In genomic region chr20:47558699-47559098, GRCh38 we compare ENCODE assay signal across 15 cellular contexts. TPM values are rescaled to one million over a fixed set of nuclear protein-coding genes. Genes with fewer than 3 reads are reported as not detected.
DNase-seq lines count a peak whose midpoint lies in the region; ATAC-seq and TF ChIP-seq lines count a peak whose summit lies in the region.
"Had no signal": no experiment of that assay in that cellular context is flagged by ENCODE, and none has a peak within 500 bp of the region (broad histone marks: within the 10 kb centered on the region; RNA-seq: fewer than 3 reads in every experiment).

No MANE protein-coding gene starts in this region.

- WGBS in SK-N-SH (ENCODE audit: low lambda C conversion rate), result 49% methylated on average over 2 of the region's 2 CpGs
- WGBS in suprapubic skin, result 54% methylated on average over 2 of the region's 2 CpGs
- WGBS in mesendoderm (ENCODE audit: extremely low coverage, insufficient coverage, low lambda C conversion rate), result no CpG with 5 or more reads among the region's 2 CpGs

- H3K4me3 ChIP-seq in SK-N-SH (ENCODE audit: low read depth in 2 of 2, low read length in 1 of 2), result no peak overlapping the region
- H3K4me3 ChIP-seq in suprapubic skin, result no peak overlapping the region
- H3K4me3 ChIP-seq in mesendoderm (ENCODE audit: low read length), result no peak overlapping the region
- H3K4me3 ChIP-seq: psoas muscle, thyroid gland had no signal

- DNase-seq in activated CD4-positive, alpha-beta T cell treated with anti-CD3 and anti-CD28 coated beads for 36 hours, result no peak
- DNase-seq in activated CD4-positive, alpha-beta T cell treated with anti-CD3 and anti-CD28 coated beads, Interleukin-2, amount 10 ng/mL, durations not matched to agents 7 days and 5 days, result no peak
- DNase-seq in SK-N-SH (no peak), glutamatergic neuron (no peak), suprapubic skin (ENCODE audit: low spot score in 2 of 2) (no peak), mesendoderm (no peak), A172 (ENCODE audit: low spot score) (no peak)
- DNase-seq: activated naive CD4-positive, alpha-beta T cell treated with anti-CD3 and anti-CD28 coated beads for 36 hours; effector memory CD4-positive, alpha-beta T cell; kidney; psoas muscle; SIG-M5; stimulated activated CD4-positive, alpha-beta T cell treated with anti-CD3 and anti-CD28 coated beads, Interleukin-15, amount 100 ng/mL, for 24 hours had no signal

- no peaks in the 10 kb centered on the region for H3K36me3 ChIP-seq in SK-N-SH (replicated peaks in 1 of 2; ENCODE audit: control insufficient read depth in 1 of 2, insufficient read depth in 2 of 2, low read length in 1 of 2)
- H3K36me3 ChIP-seq in suprapubic skin, result no peaks in the 10 kb centered on the region
- H3K36me3 ChIP-seq in mesendoderm (ENCODE audit: control insufficient read depth, insufficient read depth, low read length), result no peaks in the 10 kb centered on the region
- H3K36me3 ChIP-seq: thyroid gland had no signal

- H3F3A ChIP-seq in SK-N-SH (replicated peaks; ENCODE audit: insufficient read depth), result peaks cover 3% of the 10 kb centered on the region

- H3K27ac Mint-ChIP-seq in activated CD4-positive, alpha-beta T cell treated with anti-CD3 and anti-CD28 coated beads for 36 hours, result peak overlapping the region; percentile 0
- no peak overlapping the region for H3K27ac Mint-ChIP-seq in activated CD4-positive, alpha-beta T cell treated with anti-CD3 and anti-CD28 coated beads, Interleukin-2, amount 10 ng/mL, durations not matched to agents 7 days and 5 days
- peak overlapping the region; percentile 2 for H3K27ac Mint-ChIP-seq in glutamatergic neuron (ENCODE audit: unreplicated experiment)
- H3K27ac Mint-ChIP-seq: activated naive CD4-positive, alpha-beta T cell treated with anti-CD3 and anti-CD28 coated beads for 36 hours had no signal

- peaks cover 28% of the 10 kb centered on the region for H3K36me3 Mint-ChIP-seq in activated CD4-positive, alpha-beta T cell treated with anti-CD3 and anti-CD28 coated beads for 36 hours (ENCODE audit: low read depth)
- H3K36me3 Mint-ChIP-seq in activated CD4-positive, alpha-beta T cell treated with anti-CD3 and anti-CD28 coated beads, Interleukin-2, amount 10 ng/mL, durations not matched to agents 7 days and 5 days (ENCODE audit: low read depth), result peaks cover 20% of the 10 kb centered on the region
- peaks cover 5% of the 10 kb centered on the region for H3K36me3 Mint-ChIP-seq in glutamatergic neuron (ENCODE audit: unreplicated experiment)

- H4K20me1 ChIP-seq in SK-N-SH (ENCODE audit: insufficient read depth), result peaks cover 21% of the 10 kb centered on the region

- H3K27ac ChIP-seq in SK-N-SH (ENCODE audit: low read depth in 2 of 2, low read length in 1 of 2), result peak overlapping the region; percentile 19 to 77; a peak in 2 of 4 replicates
- peak overlapping the region; percentile 13 for H3K27ac ChIP-seq in suprapubic skin
- H3K27ac ChIP-seq in mesendoderm (ENCODE audit: low read depth, low read length), result no peak overlapping the region
- H3K27ac ChIP-seq: psoas muscle had no signal

- intact Hi-C loops in activated CD4-positive, alpha-beta T cell treated with anti-CD3 and anti-CD28 coated beads for 36 hours (cut with DNase I, micrococcal nuclease), result no loop called here

- H3K4me1 Mint-ChIP-seq in activated CD4-positive, alpha-beta T cell treated with anti-CD3 and anti-CD28 coated beads for 36 hours, result peaks cover 57% of the 10 kb centered on the region
- H3K4me1 Mint-ChIP-seq in activated CD4-positive, alpha-beta T cell treated with anti-CD3 and anti-CD28 coated beads, Interleukin-2, amount 10 ng/mL, durations not matched to agents 7 days and 5 days, result peaks cover 33% of the 10 kb centered on the region
- H3K4me1 Mint-ChIP-seq in glutamatergic neuron (ENCODE audit: low read depth, unreplicated experiment), result no peaks in the 10 kb centered on the region

- POLR2A ChIA-PET in activated CD4-positive, alpha-beta T cell treated with anti-CD3 and anti-CD28 coated beads for 36 hours (lab: Charles Lee), result no interaction called here
- POLR2A ChIA-PET in activated CD4-positive, alpha-beta T cell treated with anti-CD3 and anti-CD28 coated beads, Interleukin-2, amount 10 ng/mL, durations not matched to agents 7 days and 5 days (lab: Charles Lee), result no interaction called here
- POLR2A ChIA-PET in SK-N-SH (lab: Yijun Ruan, JAX), result no interaction called here

- no peak overlapping the region for H2AK5ac ChIP-seq in mesendoderm (ENCODE audit: low read length)

- no peak overlapping the region for H2AFZ ChIP-seq in SK-N-SH (ENCODE audit: low read depth)

- no peak overlapping the region for H4K5ac ChIP-seq in mesendoderm (ENCODE audit: low read length)

- ATAC-seq in activated CD4-positive, alpha-beta T cell treated with anti-CD3 and anti-CD28 coated beads for 36 hours, result no peak
- no peak for ATAC-seq in GM21529 (IDR thresholded peaks at IDR 0.05; ENCODE audit: unreplicated experiment)

- H3K4me3 Mint-ChIP-seq in activated CD4-positive, alpha-beta T cell treated with anti-CD3 and anti-CD28 coated beads for 36 hours, result no peak overlapping the region
- H3K4me3 Mint-ChIP-seq in activated CD4-positive, alpha-beta T cell treated with anti-CD3 and anti-CD28 coated beads, Interleukin-2, amount 10 ng/mL, durations not matched to agents 7 days and 5 days, result no peak overlapping the region
- H3K4me3 Mint-ChIP-seq in glutamatergic neuron (ENCODE audit: unreplicated experiment), result no peak overlapping the region
- H3K4me3 Mint-ChIP-seq: activated naive CD4-positive, alpha-beta T cell treated with anti-CD3 and anti-CD28 coated beads for 36 hours had no signal

- H3K9me3 ChIP-seq in SK-N-SH (no peaks in the 10 kb centered on the region), suprapubic skin (no peaks in the 10 kb centered on the region)
- H3K9me3 ChIP-seq: psoas muscle, thyroid gland had no signal

- H3K18ac ChIP-seq in mesendoderm (ENCODE audit: low read length), result no peak overlapping the region

- peaks cover 0 to 22% of the 10 kb centered on the region in 2 experiments; a peak in 1 of 4 replicates for H3K4me1 ChIP-seq in SK-N-SH (ENCODE audit: control insufficient read depth in 1 of 2, insufficient read depth in 2 of 2, low read depth in 1 of 2, low read length in 1 of 2)
- H3K4me1 ChIP-seq in suprapubic skin, result peaks cover 20% of the 10 kb centered on the region
- H3K4me1 ChIP-seq in mesendoderm (ENCODE audit: control insufficient read depth, low read depth, low read length), result no peaks in the 10 kb centered on the region

- H3K56ac ChIP-seq in mesendoderm (ENCODE audit: low read length), result no peak overlapping the region

- no peak for TF ChIP-seq RAD21 in SK-N-SH (IDR thresholded peaks at IDR 0.05; ENCODE audit: low read length)

- TF ChIP-seq EP300 in SK-N-SH (IDR thresholded peaks at IDR 0.05; ENCODE audit: borderline replicate concordance in 1 of 2, low read depth in 1 of 2, low read length in 1 of 2) (no peak), suprapubic skin (IDR thresholded peaks at IDR 0.05) (no peak)

- no peak overlapping the region for H3K23ac ChIP-seq in mesendoderm (ENCODE audit: low read length)

- H3K79me1 ChIP-seq in mesendoderm (ENCODE audit: low read length), result peaks cover 4% of the 10 kb centered on the region

- TF ChIP-seq POLR2A in suprapubic skin (IDR thresholded peaks at IDR 0.05), result no peak

- TF ChIP-seq CTCF in SK-N-SH (IDR thresholded peaks at IDR 0.05) (no peak), glutamatergic neuron (IDR thresholded peaks at IDR 0.05; ENCODE audit: partially characterized antibody, unreplicated experiment) (no peak), suprapubic skin (IDR thresholded peaks at IDR 0.05) (no peak)

- H2BK15ac ChIP-seq in mesendoderm (replicated peaks; ENCODE audit: low read depth), result no peak overlapping the region

- H3K27me3 Mint-ChIP-seq in activated CD4-positive, alpha-beta T cell treated with anti-CD3 and anti-CD28 coated beads for 36 hours, result no peaks in the 10 kb centered on the region
- H3K27me3 Mint-ChIP-seq in activated CD4-positive, alpha-beta T cell treated with anti-CD3 and anti-CD28 coated beads, Interleukin-2, amount 10 ng/mL, durations not matched to agents 7 days and 5 days, result no peaks in the 10 kb centered on the region
- no peaks in the 10 kb centered on the region for H3K27me3 Mint-ChIP-seq in glutamatergic neuron (ENCODE audit: unreplicated experiment)

- no peaks in the 10 kb centered on the region for H3K27me3 ChIP-seq in SK-N-SH (ENCODE audit: insufficient read depth)
- no peaks in the 10 kb centered on the region for H3K27me3 ChIP-seq in suprapubic skin
- H3K27me3 ChIP-seq in mesendoderm (ENCODE audit: insufficient read depth, low read length, poor library complexity), result no peaks in the 10 kb centered on the region
- H3K27me3 ChIP-seq: thyroid gland had no signal

- H3K79me2 ChIP-seq in SK-N-SH (ENCODE audit: insufficient read depth) (peaks cover 58% of the 10 kb centered on the region), mesendoderm (ENCODE audit: control insufficient read depth, insufficient read depth, low read length) (peaks cover 3% of the 10 kb centered on the region)

- H2BK120ac ChIP-seq in mesendoderm (ENCODE audit: low read depth, low read length), result no peak overlapping the region

- H3K9ac ChIP-seq in SK-N-SH (no peak overlapping the region), mesendoderm (ENCODE audit: low read length) (no peak overlapping the region)

- no peak overlapping the region for H2BK5ac ChIP-seq in mesendoderm (ENCODE audit: low read length)

- H3K4ac ChIP-seq in mesendoderm (ENCODE audit: low read depth, low read length), result no peak overlapping the region

- no peak overlapping the region for H3K4me2 ChIP-seq in SK-N-SH
- H3K4me2 ChIP-seq in mesendoderm (ENCODE audit: low read length), result no peak overlapping the region

- no peaks in the 10 kb centered on the region for H3K9me2 ChIP-seq in SK-N-SH

- H4K8ac ChIP-seq in mesendoderm (ENCODE audit: low read depth, low read length), result no peak overlapping the region

- CTCF ChIA-PET in activated CD4-positive, alpha-beta T cell treated with anti-CD3 and anti-CD28 coated beads for 36 hours (lab: Charles Lee), result interaction anchor here (0.7 kb wide), 1 partner anchor 12 kb away, joined by 3 read pairs; no protein-coding TSS in a partner anchor
- CTCF ChIA-PET in activated CD4-positive, alpha-beta T cell treated with anti-CD3 and anti-CD28 coated beads, Interleukin-2, amount 10 ng/mL, durations not matched to agents 7 days and 5 days (lab: Charles Lee), result no interaction called here
- CTCF ChIA-PET in SK-N-SH (lab: Yijun Ruan, JAX), result interaction anchor here (0.6 kb wide), 1 partner anchor 1159 kb away, joined by 4 read pairs; no protein-coding TSS in a partner anchor

- no peaks in the 10 kb centered on the region for H3K9me3 Mint-ChIP-seq in activated CD4-positive, alpha-beta T cell treated with anti-CD3 and anti-CD28 coated beads for 36 hours (ENCODE audit: low read depth)
- H3K9me3 Mint-ChIP-seq in activated CD4-positive, alpha-beta T cell treated with anti-CD3 and anti-CD28 coated beads, Interleukin-2, amount 10 ng/mL, durations not matched to agents 7 days and 5 days, result peaks cover 4% of the 10 kb centered on the region
- H3K9me3 Mint-ChIP-seq in glutamatergic neuron (ENCODE audit: unreplicated experiment), result no peaks in the 10 kb centered on the region

RNA-seq across cellular contexts. Expression of gene NCOA3, which starts 57.0 kb away (rescaled TPM):
- 10 to 100 TPM; 76.4 to 83.4 TPM for total RNA-seq in activated CD4-positive, alpha-beta T cell treated with anti-CD3 and anti-CD28 coated beads for 36 hours
- 10 to 100 TPM; 59.1 to 70.6 TPM for total RNA-seq in activated CD4-positive, alpha-beta T cell treated with anti-CD3 and anti-CD28 coated beads, Interleukin-2, amount 10 ng/mL, durations not matched to agents 7 days and 5 days
- polyA plus RNA-seq in SK-N-SH (2012; rRNA removed), result 5.8 and 8.3 TPM in 2 replicates
- polyA plus RNA-seq in SK-N-SH (2012; cell fraction: cytosol; rRNA removed), result 6.4 and 6.7 TPM in 2 replicates
- 7.1 and 13.0 TPM in 2 replicates for polyA plus RNA-seq in SK-N-SH (2012; cell fraction: nucleus; rRNA removed)
- total RNA-seq in glutamatergic neuron (ENCODE audit: unreplicated experiment) (24.6 TPM), suprapubic skin (10 to 100 TPM; 45.1 to 77.8 (median 56.3) TPM)
- polyA plus RNA-seq in mesendoderm (2013, experiment 1 of 2), result 6.1 TPM
- 6.3 TPM for polyA plus RNA-seq in mesendoderm (2013, experiment 2 of 2)
- 14.9 and 15.8 TPM in 2 replicates for total RNA-seq in A172 (2014; rRNA removed; shearing (Covaris generic))
